ENCODE assay signal across 10 cellular contexts in genomic region chr7:98870807-98871491, GRCh38. TPM values are rescaled to one million over a fixed set of nuclear protein-coding genes. Genes with fewer than 3 reads are reported as not detected.
A peak's percentile ranks its signal among the peaks of the same experiment; 100 is the strongest.
DNase-seq lines count a peak whose midpoint lies in the region; ATAC-seq and TF ChIP-seq lines count a peak whose summit lies in the region.
"Had no signal": no experiment of that assay in that cellular context is flagged by ENCODE, and none has a peak within 500 bp of the region (broad histone marks: within the 10 kb centered on the region; RNA-seq: fewer than 3 reads in every experiment).

No MANE protein-coding gene starts in this region.

- DNase-seq in cardiac septum (ENCODE audit: low spot score) (peak; percentile 71), Right ventricle myocardium superior (no peak), mesenteric fat pad (ENCODE audit: low spot score) (peak; percentile 76), smooth muscle cell (lab: John Stamatoyannopoulos, UW; ENCODE audit: unreplicated experiment) (no peak), DMS79 (lab: John Stamatoyannopoulos, UW) (no peak)

- H3K27me3 ChIP-seq in smooth muscle cell (ENCODE audit: low read depth): peaks cover 33% of the 10 kb centered on the region

- H3K36me3 ChIP-seq in smooth muscle cell (ENCODE audit: low read depth): no peaks in the 10 kb centered on the region
- H3K36me3 ChIP-seq: Peyer's patch, tibial nerve had no signal

- WGBS in smooth muscle cell (ENCODE audit: low lambda C conversion rate): 84% methylated on average over 17 of the region's 17 CpGs

- H3K4me1 ChIP-seq in smooth muscle cell (ENCODE audit: low read depth): peaks cover 6% of the 10 kb centered on the region

- no peaks in the 10 kb centered on the region for H3K36me3 Mint-ChIP-seq in activated T-helper 17 cell treated with anti-CD3 and anti-CD28 coated beads, Interleukin-2, amount 50 U/mL, for 72 hours (ENCODE audit: low read depth)

- H3K27ac ChIP-seq in smooth muscle cell (ENCODE audit: low read depth): no peak overlapping the region
- H3K27ac ChIP-seq: Peyer's patch, tibial nerve had no signal

- no peaks in the 10 kb centered on the region for H3K9me3 Mint-ChIP-seq in activated T-helper 17 cell treated with anti-CD3 and anti-CD28 coated beads, Interleukin-2, amount 50 U/mL, for 72 hours

- H2AFZ ChIP-seq in smooth muscle cell (ENCODE audit: low read depth): no peak overlapping the region

- no peaks in the 10 kb centered on the region for H3K4me1 Mint-ChIP-seq in activated T-helper 17 cell treated with anti-CD3 and anti-CD28 coated beads, Interleukin-2, amount 50 U/mL, for 72 hours

- no peaks in the 10 kb centered on the region for H4K20me1 ChIP-seq in smooth muscle cell (ENCODE audit: low read depth)

- H3K4me3 ChIP-seq in smooth muscle cell: no peak overlapping the region

- no peaks in the 10 kb centered on the region for H3F3A ChIP-seq in smooth muscle cell (ENCODE audit: low read depth)

- H3K27me3 Mint-ChIP-seq in activated T-helper 17 cell treated with anti-CD3 and anti-CD28 coated beads, Interleukin-2, amount 50 U/mL, for 72 hours: no peaks in the 10 kb centered on the region

- H3K9me3 ChIP-seq in smooth muscle cell (replicated peaks; ENCODE audit: low read depth): no peaks in the 10 kb centered on the region
- H3K9me3 ChIP-seq: Peyer's patch, tibial nerve had no signal

- no peak overlapping the region for H3K27ac Mint-ChIP-seq in activated T-helper 17 cell treated with anti-CD3 and anti-CD28 coated beads, Interleukin-2, amount 50 U/mL, for 72 hours

- H3K9ac ChIP-seq in smooth muscle cell (ENCODE audit: low read depth): no peak overlapping the region

- ATAC-seq in Right ventricle myocardium superior (ENCODE audit: poor library complexity): no peak
- no peak for ATAC-seq in activated T-helper 17 cell treated with anti-CD3 and anti-CD28 coated beads, Interleukin-2, amount 50 U/mL, for 72 hours (replicated peaks)
- ATAC-seq in GM21381 (IDR thresholded peaks at IDR 0.05; ENCODE audit: unreplicated experiment): no peak
- ATAC-seq in HG03354 (IDR thresholded peaks at IDR 0.05; ENCODE audit: poor library complexity, severe bottlenecking, unreplicated experiment): no peak

- peak overlapping the region; percentile 65 for H3K4me3 Mint-ChIP-seq in activated T-helper 17 cell treated with anti-CD3 and anti-CD28 coated beads, Interleukin-2, amount 50 U/mL, for 72 hours

- no peak for TF ChIP-seq CTCF in smooth muscle cell (IDR thresholded peaks at IDR 0.05; ENCODE audit: borderline replicate concordance, insufficient read depth, poor library complexity, severe bottlenecking)

- no peak overlapping the region for H3K4me2 ChIP-seq in smooth muscle cell

- H3K79me2 ChIP-seq in smooth muscle cell (ENCODE audit: low read depth): no peaks in the 10 kb centered on the region

- intact Hi-C loops in cardiac septum (cut with DNase I) (no loop called here), Right ventricle myocardium superior (cut with DNase I) (no loop called here)

RNA-seq across cellular contexts. Expression of gene TMEM130, which starts 1.1 kb away (rescaled TPM):
- total RNA-seq in cardiac septum (0.30 TPM), Right ventricle myocardium superior (not detected), mesenteric fat pad (0.29 TPM), smooth muscle cell (0.09 and 0.22 TPM in 2 replicates)
- not detected for total RNA-seq in activated T-helper 17 cell treated with anti-CD3 and anti-CD28 coated beads, Interleukin-2, amount 50 U/mL, for 72 hours
- 0.83 TPM in 1 of 2 replicates, not detected in the other for polyA plus RNA-seq in smooth muscle cell

RNA-seq across cellular contexts. Expression of gene TRRAP, which starts 7.4 kb away (rescaled TPM):
- total RNA-seq in cardiac septum (25.8 TPM), Right ventricle myocardium superior (13.7 TPM), mesenteric fat pad (30.9 TPM), smooth muscle cell (15.0 and 24.8 TPM in 2 replicates)
- total RNA-seq in activated T-helper 17 cell treated with anti-CD3 and anti-CD28 coated beads, Interleukin-2, amount 50 U/mL, for 72 hours: 10 to 100 TPM; 59.1 to 69.5 TPM
- 3.9 and 6.4 TPM in 2 replicates for polyA plus RNA-seq in smooth muscle cell

Comparison
In these comparisons a context has a peak if more than half of its experiments do, and no peak if none do; other contexts are left out.
1. DNase-seq: peak in cardiac septum (single experiment) and mesenteric fat pad (single experiment); none in Right ventricle myocardium superior (single experiment), smooth muscle cell (single experiment) and DMS79 (single experiment).